Comparison of ENCODE assay signal across 8 cellular contexts in the genomic region with DNA sequence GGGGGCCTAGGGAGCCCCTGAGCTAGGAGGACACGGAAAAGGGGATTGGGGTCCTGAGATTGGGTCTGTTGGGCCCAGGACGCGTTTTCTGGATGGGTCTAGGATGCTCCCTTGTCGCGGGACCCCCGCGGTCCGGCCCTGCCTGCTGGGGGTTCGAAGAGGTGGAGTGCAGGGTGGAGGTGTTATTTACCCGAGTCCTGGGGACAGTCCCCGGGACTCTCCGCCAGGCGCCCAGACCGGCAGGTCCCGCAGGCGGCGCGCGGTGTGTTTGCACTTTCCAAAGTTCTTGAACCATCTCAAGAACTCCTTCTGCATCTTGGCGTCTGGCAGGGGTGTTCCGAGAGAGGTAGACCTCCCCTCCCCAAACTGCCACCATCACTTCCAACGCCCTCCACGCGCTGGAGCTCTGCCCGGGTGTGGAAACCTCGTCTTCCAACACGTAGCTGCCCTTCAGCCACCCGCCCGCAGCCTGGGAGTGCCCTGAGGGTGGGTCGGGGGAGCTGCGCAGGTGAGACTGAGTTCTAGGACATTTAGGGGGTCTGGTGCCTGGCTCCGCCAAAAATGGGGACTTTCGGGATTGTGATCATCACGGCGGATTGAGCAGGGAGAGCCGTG. TPM values are rescaled to one million over a fixed set of nuclear protein-coding genes. Genes with fewer than 3 reads are reported as not detected.
DNase-seq lines count a peak whose midpoint lies in the region; ATAC-seq and TF ChIP-seq lines count a peak whose summit lies in the region.

No MANE protein-coding gene starts in this region.

- DNase-seq in AG04449 (ENCODE audit: low read depth, low spot score) (no peak), M059J (ENCODE audit: low read depth) (peak; percentile 57), activated gamma-delta T cell treated with Interleukin-2 at 50 U/mL for 16 hours (peak; percentile 17), Right ventricle myocardium inferior (ENCODE audit: missing footprints) (peak; percentile 72), HPDE6-E6E7 (ENCODE audit: extremely low spot score) (no peak), NCI-H774 (lab: John Stamatoyannopoulos, UW) (no peak)

- H3K27me3 ChIP-seq in parathyroid adenoma (ENCODE audit: control insufficient read depth, insufficient read depth, low read length): peaks cover 3% of the 10 kb centered on the region

- POLR2A ChIA-PET in AG04449 (lab: Yijun Ruan, JAX): interaction anchor here (0.6 to 3.2 kb wide), 21 partner anchors 10 to 269 kb away, joined by 3 to 36 read pairs (median 5); partner anchors contain the start of gene CAV2

- H3K4me3 ChIP-seq in AG04449 (ENCODE audit: low read depth, low read length) (peak overlapping the region; percentile 99), parathyroid adenoma (ENCODE audit: low read depth, low read length) (peak overlapping the region; percentile 50)

- no peak overlapping the region for H3K9ac ChIP-seq in parathyroid adenoma

- TF ChIP-seq CTCF in AG04449 (IDR thresholded peaks at IDR 0.05; ENCODE audit: insufficient read depth, low read length, missing control alignments): no peak
- no peak for TF ChIP-seq CTCF in parathyroid adenoma (IDR thresholded peaks at IDR 0.05)

- intact Hi-C loops in Right ventricle myocardium inferior (cut with DNase I): loop anchor here (2.0 kb wide), 2 partner anchors 77 to 87 kb away; no protein-coding TSS in a partner anchor

- H3K79me2 ChIP-seq in parathyroid adenoma: no peaks in the 10 kb centered on the region

- H2AFZ ChIP-seq in parathyroid adenoma: peak overlapping the region; percentile 79

- peak; percentile 40 for ATAC-seq in GM21381 (IDR thresholded peaks at IDR 0.05; ENCODE audit: unreplicated experiment)
- peak; percentile 44 for ATAC-seq in Right ventricle myocardium inferior

- peaks cover 5% of the 10 kb centered on the region for H3K4me1 ChIP-seq in parathyroid adenoma

- no peaks in the 10 kb centered on the region for H3K36me3 ChIP-seq in parathyroid adenoma (ENCODE audit: control insufficient read depth, insufficient read depth, low read length)

- H3K27ac ChIP-seq in parathyroid adenoma: peak overlapping the region; percentile 40

- no peaks in the 10 kb centered on the region for H3K9me3 ChIP-seq in parathyroid adenoma (ENCODE audit: control insufficient read depth, low read length)

- CTCF ChIA-PET in AG04449 (lab: Yijun Ruan, JAX): interaction anchor here (0.9 to 5.3 kb wide), 42 partner anchors 9 to 353 kb away, joined by 3 to 129 read pairs (median 6); partner anchors contain the start of gene CAV2

- H3K4me2 ChIP-seq in parathyroid adenoma (ENCODE audit: low read length): peak overlapping the region; percentile 86

RNA-seq across cellular contexts. Expression of gene CAV1, which starts 0.6 kb away (rescaled TPM):
- 388 and 413 TPM in 2 replicates for total RNA-seq in M059J (2014; rRNA removed; shearing (Covaris generic))
- total RNA-seq in Right ventricle myocardium inferior: 387 TPM

RNA-seq across cellular contexts. Expression of gene CAV2, which starts 25.9 kb away (rescaled TPM):
- 151 and 165 TPM in 2 replicates for total RNA-seq in M059J (2014; rRNA removed; shearing (Covaris generic))
- total RNA-seq in Right ventricle myocardium inferior: 239 TPM

Comparison
In these comparisons a context has a peak if more than half of its experiments do, and no peak if none do; other contexts are left out.
1. DNase-seq: peak in M059J (single experiment), activated gamma-delta T cell treated with Interleukin-2 at 50 U/mL for 16 hours (single experiment) and Right ventricle myocardium inferior (single experiment); none in AG04449 (single experiment), HPDE6-E6E7 (single experiment) and NCI-H774 (single experiment).